ENCODE assay signal across 8 cellular contexts in the genomic region with DNA sequence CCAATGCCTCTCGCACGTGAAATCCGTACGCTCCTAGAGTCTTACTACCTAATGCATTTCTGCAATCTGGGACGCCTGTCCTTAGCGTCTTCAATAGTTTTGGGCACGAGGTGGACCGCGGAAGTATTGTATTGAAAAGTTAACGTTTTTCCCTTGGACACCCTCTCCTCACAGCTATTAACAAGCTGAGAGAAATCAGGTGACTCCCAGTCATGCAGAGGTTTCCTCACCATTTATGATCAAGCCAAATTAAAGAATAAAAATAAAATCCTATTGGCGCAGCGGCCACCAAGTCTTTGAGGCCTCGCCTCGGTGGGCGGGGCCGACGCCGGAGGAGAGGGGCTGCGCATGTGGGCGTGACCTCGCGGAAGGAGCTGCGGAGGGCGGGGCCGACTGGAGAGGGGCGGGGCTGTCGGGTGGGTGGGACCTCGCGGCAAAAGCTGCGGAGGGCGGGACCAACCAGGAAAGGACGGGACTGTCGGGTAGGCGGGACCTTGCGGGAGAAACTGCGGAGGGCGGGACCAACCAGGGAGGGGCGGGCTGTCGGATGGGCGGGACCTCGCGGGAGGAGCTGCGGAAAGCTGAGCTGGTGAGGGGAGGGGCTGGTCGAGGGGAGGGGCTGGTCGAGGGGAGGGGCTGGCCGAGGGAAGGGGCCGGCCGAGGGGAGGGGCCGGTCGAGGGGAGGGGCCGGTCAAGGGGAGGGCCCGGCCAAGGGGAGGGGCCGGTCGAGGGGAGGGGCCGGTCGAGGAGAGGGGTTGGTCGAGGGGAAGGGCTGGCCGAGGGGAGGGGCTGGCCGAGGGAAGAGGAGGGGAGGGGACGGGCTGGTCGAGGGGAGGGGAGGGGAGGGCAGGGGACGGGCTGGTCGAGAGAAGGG. TPM values are rescaled to one million over a fixed set of nuclear protein-coding genes. Genes with fewer than 3 reads are reported as not detected.
DNase-seq lines count a peak whose midpoint lies in the region; ATAC-seq and TF ChIP-seq lines count a peak whose summit lies in the region.

No MANE protein-coding gene starts in this region.

- peak overlapping the region; percentile 43 for H3K4me3 Mint-ChIP-seq in activated T-helper 2 cell treated with anti-CD3 and anti-CD28 coated beads, Interferon-gamma antibody, Interleukin-2, Interleukin-4, amounts not matched to agents 10 μg/mL and 5 μg/mL and 100 μg/mL, durations not matched to agents 14 hours and 24 hours and 36 hours (ENCODE audit: low read depth)
- H3K4me3 Mint-ChIP-seq in naive thymus-derived CD4-positive, alpha-beta T cell: peak overlapping the region; percentile 56 to 94 (median 78)

- peaks cover 17% of the 10 kb centered on the region for H3K36me3 Mint-ChIP-seq in activated T-helper 2 cell treated with anti-CD3 and anti-CD28 coated beads, Interferon-gamma antibody, Interleukin-2, Interleukin-4, amounts not matched to agents 10 μg/mL and 5 μg/mL and 100 μg/mL, durations not matched to agents 14 hours and 24 hours and 36 hours (ENCODE audit: low read depth)
- H3K36me3 Mint-ChIP-seq in naive thymus-derived CD4-positive, alpha-beta T cell: peaks cover 0 to 15% (median 0%) of the 10 kb centered on the region in 5 donors

- H3K4me2 ChIP-seq in fibroblast of lung (ENCODE audit: extremely low read depth, insufficient read depth, low read length): peak overlapping the region; percentile 53

- no peaks in the 10 kb centered on the region for H3K4me1 ChIP-seq in fibroblast of lung (ENCODE audit: control insufficient read depth, extremely low read depth, insufficient read depth, low read length)
- peaks cover 11 to 14% of the 10 kb centered on the region in 2 donors for H3K4me1 ChIP-seq in naive thymus-derived CD4-positive, alpha-beta T cell (ENCODE audit: control insufficient read depth in 2 of 2, insufficient read depth in 2 of 2, low read length in 2 of 2)

- no peak overlapping the region for H2AFZ ChIP-seq in fibroblast of lung (ENCODE audit: low read length)

- peak overlapping the region in 2 of 4 experiments; percentile 40 to 48 for H3K4me3 ChIP-seq in fibroblast of lung (replicated peaks in 1 of 4; ENCODE audit: control extremely low read depth in 1 of 4, insufficient read depth in 1 of 4, low read depth in 3 of 4, low read length in 4 of 4)
- peak overlapping the region; percentile 10 for H3K4me3 ChIP-seq in naive thymus-derived CD4-positive, alpha-beta T cell (ENCODE audit: low read length)

- CTCF ChIA-PET in RWPE1 (lab: Yijun Ruan, JAX): interaction anchor here (0.6 to 1.5 kb wide), 2 partner anchors 29 to 53 kb away, joined by 3 to 4 read pairs; no protein-coding TSS in a partner anchor
- CTCF ChIA-PET in naive thymus-derived CD4-positive, alpha-beta T cell (lab: Charles Lee): interaction anchor here (0.6 to 1.6 kb wide), 5 partner anchors 23 to 478 kb away, joined by 3 to 10 read pairs (median 4); no protein-coding TSS in a partner anchor

- H3K27ac Mint-ChIP-seq in activated T-helper 2 cell treated with anti-CD3 and anti-CD28 coated beads, Interferon-gamma antibody, Interleukin-2, Interleukin-4, amounts not matched to agents 10 μg/mL and 5 μg/mL and 100 μg/mL, durations not matched to agents 14 hours and 24 hours and 36 hours: no peak overlapping the region
- H3K27ac Mint-ChIP-seq in naive thymus-derived CD4-positive, alpha-beta T cell: peak overlapping the region; percentile 15 to 93 (median 82)

- no peak overlapping the region for H3K9ac ChIP-seq in fibroblast of lung (ENCODE audit: insufficient read depth, low read length)

- H3K27me3 ChIP-seq in fibroblast of lung (ENCODE audit: control insufficient read depth, insufficient read depth, low read length): peaks cover 2% of the 10 kb centered on the region
- no peaks in the 10 kb centered on the region for H3K27me3 ChIP-seq in naive thymus-derived CD4-positive, alpha-beta T cell (ENCODE audit: control insufficient read depth in 2 of 2, insufficient read depth in 2 of 2, low read length in 2 of 2)

- peaks cover 28% of the 10 kb centered on the region for H3K4me1 Mint-ChIP-seq in activated T-helper 2 cell treated with anti-CD3 and anti-CD28 coated beads, Interferon-gamma antibody, Interleukin-2, Interleukin-4, amounts not matched to agents 10 μg/mL and 5 μg/mL and 100 μg/mL, durations not matched to agents 14 hours and 24 hours and 36 hours (ENCODE audit: low read depth)
- H3K4me1 Mint-ChIP-seq in naive thymus-derived CD4-positive, alpha-beta T cell: peaks cover 24 to 50% (median 36%) of the 10 kb centered on the region in 7 donors

- TF ChIP-seq CTCF in RWPE1 (conservative IDR thresholded peaks at IDR 0.05; ENCODE audit: low read depth): no peak
- TF ChIP-seq CTCF in fibroblast of lung (conservative IDR thresholded peaks at IDR 0.05 in 1 of 2, IDR thresholded peaks at IDR 0.05 in 1 of 2; ENCODE audit: low read depth in 1 of 2, low read length in 2 of 2): no peak

- H3K27ac ChIP-seq in RWPE1 (peak overlapping the region; percentile 88), fibroblast of lung (ENCODE audit: insufficient read depth, low read length) (no peak overlapping the region)
- H3K27ac ChIP-seq in naive thymus-derived CD4-positive, alpha-beta T cell (ENCODE audit: low read depth, low read length): peak overlapping the region; percentile 91

- peaks cover 11% of the 10 kb centered on the region for H3K27me3 Mint-ChIP-seq in activated T-helper 2 cell treated with anti-CD3 and anti-CD28 coated beads, Interferon-gamma antibody, Interleukin-2, Interleukin-4, amounts not matched to agents 10 μg/mL and 5 μg/mL and 100 μg/mL, durations not matched to agents 14 hours and 24 hours and 36 hours (ENCODE audit: low read depth)
- peaks cover 0 to 15% (median 0%) of the 10 kb centered on the region in 5 donors for H3K27me3 Mint-ChIP-seq in naive thymus-derived CD4-positive, alpha-beta T cell

- intact Hi-C loops in activated T-helper 2 cell treated with anti-CD3 and anti-CD28 coated beads, Interferon-gamma antibody, Interleukin-2, Interleukin-4, amounts not matched to agents 10 μg/mL and 5 μg/mL and 100 μg/mL, durations not matched to agents 14 hours and 24 hours and 36 hours (cut with micrococcal nuclease): loop anchor here (1.0 to 2.0 kb wide), 3 partner anchors 30 to 188 kb away; no protein-coding TSS in a partner anchor
- intact Hi-C loops in naive thymus-derived CD4-positive, alpha-beta T cell (cut with micrococcal nuclease): loop anchor here (1.0 to 5.0 kb wide), 16 partner anchors 22 to 832 kb away; partner anchors contain the start of genes DYNC1H1 (in 2 of the 2), MOK (in 2 of the 2), WDR20 (in 2 of the 2) and HSP90AA1 (in 1 of the 2)

- H3K79me2 ChIP-seq in fibroblast of lung (ENCODE audit: control insufficient read depth, insufficient read depth, low read length): no peaks in the 10 kb centered on the region

- no peaks in the 10 kb centered on the region for H3K9me3 ChIP-seq in fibroblast of lung (ENCODE audit: control insufficient read depth, insufficient read depth, low read depth, low read length)
- H3K9me3 ChIP-seq in naive thymus-derived CD4-positive, alpha-beta T cell (ENCODE audit: control insufficient read depth in 2 of 3, low read length in 3 of 3): no peaks in the 10 kb centered on the region

- no peaks in the 10 kb centered on the region for H3K9me3 Mint-ChIP-seq in activated T-helper 2 cell treated with anti-CD3 and anti-CD28 coated beads, Interferon-gamma antibody, Interleukin-2, Interleukin-4, amounts not matched to agents 10 μg/mL and 5 μg/mL and 100 μg/mL, durations not matched to agents 14 hours and 24 hours and 36 hours
- H3K9me3 Mint-ChIP-seq in naive thymus-derived CD4-positive, alpha-beta T cell: peaks cover 0 to 1% (median 0%) of the 10 kb centered on the region in 11 donors

- peak; percentile 73 for DNase-seq in DMS 273 treated with DMSO at 0.1 percent for 48 hours (lab: John Stamatoyannopoulos, UW)
- peak; percentile 65 for DNase-seq in GOT3 (lab: John Stamatoyannopoulos, UW)
- DNase-seq in M059J (ENCODE audit: low read depth): peak; percentile 82
- DNase-seq in RWPE1 (ENCODE audit: low spot score): peak; percentile 97
- peak; percentile 88 for DNase-seq in activated T-helper 2 cell treated with anti-CD3 and anti-CD28 coated beads, Interferon-gamma antibody, Interleukin-2, Interleukin-4, amounts not matched to agents 10 μg/mL and 5 μg/mL and 100 μg/mL, durations not matched to agents 14 hours and 24 hours and 36 hours (ENCODE audit: low spot score)
- peak; percentile 96 to 99 for DNase-seq in fibroblast of lung (ENCODE audit: low read depth in 2 of 2)
- DNase-seq in naive thymus-derived CD4-positive, alpha-beta T cell: peak; percentile 82 to 97 (median 91)
- peak; percentile 95 for DNase-seq in stimulated activated CD8-positive, alpha-beta memory T cell treated with anti-CD3 and anti-CD28 coated beads, Interleukin-7, amount 100 ng/mL, for 4 hours (ENCODE audit: low read depth in 2 of 2)

- H4K20me1 ChIP-seq in fibroblast of lung (ENCODE audit: control insufficient read depth, extremely low read depth, insufficient read depth, low read length): no peaks in the 10 kb centered on the region

- H3K36me3 ChIP-seq in fibroblast of lung (ENCODE audit: control insufficient read depth, insufficient read depth, low read length): no peaks in the 10 kb centered on the region
- peaks cover 0 to 4% (median 4%) of the 10 kb centered on the region in 3 experiments for H3K36me3 ChIP-seq in naive thymus-derived CD4-positive, alpha-beta T cell (ENCODE audit: control insufficient read depth in 2 of 3, insufficient read depth in 3 of 3, low read length in 3 of 3)

- POLR2A ChIA-PET in RWPE1 (lab: Yijun Ruan, JAX; ENCODE audit: low non-redundant PET): no interaction called here
- POLR2A ChIA-PET in naive thymus-derived CD4-positive, alpha-beta T cell (lab: Charles Lee): interaction anchor here (0.7 to 5.9 kb wide), 17 partner anchors 10 to 188 kb away, joined by 3 to 33 read pairs (median 7); no protein-coding TSS in a partner anchor

- ATAC-seq in naive thymus-derived CD4-positive, alpha-beta T cell: peak; percentile 87

RNA-seq across cellular contexts. Expression of gene PPP2R5C, which starts 1.1 kb away (rescaled TPM):
- 54.4 and 81.1 TPM in 2 replicates for total RNA-seq in M059J (2014; rRNA removed; shearing (Covaris generic))
- 170 and 174 TPM in 2 replicates for total RNA-seq in activated T-helper 2 cell treated with anti-CD3 and anti-CD28 coated beads, Interferon-gamma antibody, Interleukin-2, Interleukin-4, amounts not matched to agents 10 μg/mL and 5 μg/mL and 100 μg/mL, durations not matched to agents 14 hours and 24 hours and 36 hours
- total RNA-seq in fibroblast of lung: 82.7 and 86.0 TPM in 2 replicates
- 113 and 116 TPM in 2 replicates for polyA plus RNA-seq in fibroblast of lung
- polyA plus RNA-seq in fibroblast of lung (2012): 77.4 and 79.8 TPM in 2 replicates
- 32.8 and 33.4 TPM in 2 replicates for polyA minus RNA-seq in fibroblast of lung (ENCODE audit: low replicate concordance)
- 100 to 1,000 TPM; 266 to 449 (median 405) TPM for total RNA-seq in naive thymus-derived CD4-positive, alpha-beta T cell
- 100 to 1,000 TPM; 155 to 181 TPM for polyA plus RNA-seq in naive thymus-derived CD4-positive, alpha-beta T cell
